In the genomic region with DNA sequence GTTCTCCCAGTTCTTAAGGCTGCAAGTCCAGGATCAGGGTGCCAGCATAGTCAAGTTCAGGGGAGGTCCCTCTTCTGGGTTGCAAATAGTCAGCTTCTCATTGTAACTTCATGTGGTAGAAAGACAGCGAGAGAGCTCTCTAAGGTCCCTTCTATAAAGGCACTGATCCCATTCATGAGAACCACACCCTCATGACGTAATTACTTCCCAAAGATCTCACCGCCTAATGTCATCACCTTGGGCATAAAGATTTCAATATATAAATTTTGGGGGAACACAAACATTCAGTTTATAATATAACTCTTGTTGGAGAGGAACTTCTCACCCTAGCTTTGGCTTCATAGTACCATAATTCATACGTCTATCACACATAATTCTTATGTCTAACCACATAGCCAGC, we compare ENCODE assay signal across 18 cellular contexts.
A peak's percentile ranks its signal among the peaks of the same experiment; 100 is the strongest.
DNase-seq lines count a peak whose midpoint lies in the region; ATAC-seq, FAIRE-seq and TF ChIP-seq lines count a peak whose summit lies in the region.
"Had no signal": no experiment of that assay in that cellular context is flagged by ENCODE, and none has a peak within 500 bp of the region (broad histone marks: within the 10 kb centered on the region; RNA-seq: fewer than 3 reads in every experiment).

No MANE protein-coding gene starts in this region.

- H3K27me3 ChIP-seq in HepG2 (ENCODE audit: control insufficient read depth in 1 of 2, insufficient read depth in 2 of 2, low read length in 2 of 2) (no peaks in the 10 kb centered on the region), right lobe of liver (no peaks in the 10 kb centered on the region)

- TF ChIP-seq RAD21 in HepG2 (CRISPR knock-in tag; IDR thresholded peaks at IDR 0.05) = no peak

- H3K27ac ChIP-seq in HepG2 (ENCODE audit: extremely low read length, insufficient read depth, low read length) (no peak overlapping the region), right lobe of liver (no peak overlapping the region)
- H3K27ac ChIP-seq: A549 had no signal

- intact Hi-C loops in HepG2 (cut with micrococcal nuclease; ENCODE audit: unreplicated experiment) (no loop called here), right lobe of liver (cut with DNase I) (no loop called here)

- CTCF ChIA-PET in HepG2 (lab: Yijun Ruan, JAX; ENCODE audit: low intra/inter-chr PET ratio, low total read pairs) = no interaction called here

- H3K9ac ChIP-seq in HepG2 (ENCODE audit: insufficient read depth, low read depth, low read length) = no peak overlapping the region

- H3K79me2 ChIP-seq in HepG2 (ENCODE audit: insufficient read depth, low read length) = no peaks in the 10 kb centered on the region

- in situ Hi-C loops in HepG2 (cut with HindIII; ENCODE audit: extremely low pct_ligation_motif_present, low pct_unique_long_range_greater_than_20kb) = no loop called here

- TF ChIP-seq POLR2A in HepG2 (IDR thresholded peaks at IDR 0.05; ENCODE audit: insufficient read depth in 1 of 2, low read depth in 2 of 2, low read length in 2 of 2) (no peak), right lobe of liver (IDR thresholded peaks at IDR 0.05) (no peak)

- H4K20me1 ChIP-seq in HepG2 (ENCODE audit: insufficient read depth, low read length) = no peaks in the 10 kb centered on the region

- FAIRE-seq in HepG2 (lab: Jason Lieb, UNC) = no peak
- FAIRE-seq: A549, GM12878 had no signal

- no peaks in the 10 kb centered on the region for H3K36me3 Mint-ChIP-seq in type B pancreatic cell
- H3K36me3 Mint-ChIP-seq: CD8-positive, alpha-beta T cell had no signal

- peak overlapping the region; percentile 14 for H3K27ac Mint-ChIP-seq in type B pancreatic cell
- H3K27ac Mint-ChIP-seq: CD8-positive, alpha-beta T cell; GM23338; H9; HFFc6 had no signal

- DNase-seq in HepG2 (ENCODE audit: low spot score) (no peak), right lobe of liver (no peak), type B pancreatic cell (ENCODE audit: extremely low spot score, unreplicated experiment) (no peak), AG20443 (ENCODE audit: low spot score) (no peak)
- DNase-seq: 8988T; ACHN; Caco-2; CD8-positive, alpha-beta T cell; EL; GDM1; H9; HFFc6 had no signal

- TF ChIP-seq CTCF in HepG2 (CRISPR knock-in tag; IDR thresholded peaks at IDR 0.05) = no peak
- no peak for TF ChIP-seq CTCF in right lobe of liver (IDR thresholded peaks at IDR 0.05)
- TF ChIP-seq CTCF in type B pancreatic cell (conservative IDR thresholded peaks at IDR 0.05) = no peak

- H2AFZ ChIP-seq in HepG2 (ENCODE audit: low read length) = no peak overlapping the region
- H2AFZ ChIP-seq: GM23338 had no signal

- H3K4me3 ChIP-seq in HepG2 (replicated peaks in 1 of 3; ENCODE audit: insufficient read depth in 1 of 3, low read depth in 2 of 3, low read length in 3 of 3) = no peak overlapping the region
- H3K4me3 ChIP-seq in right lobe of liver = no peak overlapping the region
- H3K4me3 ChIP-seq: A549, GM12878, GM23338 had no signal

- POLR2A ChIA-PET in HepG2 (lab: Yijun Ruan, JAX) = no interaction called here

- H3K4me2 ChIP-seq in HepG2 (ENCODE audit: low read depth, low read length) = no peak overlapping the region
- H3K4me2 ChIP-seq: A549, GM23338 had no signal

- peaks cover 7% of the 10 kb centered on the region; the same call in 1 of the 2 replicates for H3K4me1 ChIP-seq in HepG2 (ENCODE audit: insufficient read depth, low read length)
- H3K4me1 ChIP-seq in right lobe of liver = peaks cover 0 to 10% (median 0%) of the 10 kb centered on the region in 4 donors
- H3K4me1 ChIP-seq: A549 had no signal

- 25% methylated on average over 4 of the region's 4 CpGs for WGBS in HepG2 (ENCODE audit: low lambda C conversion rate)
- WGBS in right lobe of liver (ENCODE audit: insufficient coverage, low coverage, low lambda C conversion rate, missing lambda C conversion rate) = 92% methylated on average over 4 of the region's 4 CpGs

- no peak for TF ChIP-seq EP300 in HepG2 (IDR thresholded peaks at IDR 0.05; ENCODE audit: low read depth in 2 of 2, low read length in 2 of 2)
- no peak for TF ChIP-seq EP300 in HepG2 (CRISPR knock-in tag; IDR thresholded peaks at IDR 0.05; ENCODE audit: borderline replicate concordance)

- peaks cover 4% of the 10 kb centered on the region for H3K9me3 Mint-ChIP-seq in type B pancreatic cell
- H3K9me3 Mint-ChIP-seq: CD8-positive, alpha-beta T cell; GM23338; H9; HFFc6 had no signal

- H3K36me3 ChIP-seq in HepG2 (replicated peaks in 1 of 2; ENCODE audit: control insufficient read depth in 1 of 2, insufficient read depth in 2 of 2, low read length in 2 of 2) (no peaks in the 10 kb centered on the region), right lobe of liver (no peaks in the 10 kb centered on the region)

- no peak overlapping the region for H3K4me3 Mint-ChIP-seq in type B pancreatic cell
- H3K4me3 Mint-ChIP-seq: CD8-positive, alpha-beta T cell; GM23338; H9; HFFc6 had no signal

- BruUV-seq in HepG2 (replicated peaks; lab: Mats Ljungman, UMichigan) = no TSS peak

- H3K9me3 ChIP-seq in HepG2 (ENCODE audit: low read length) (no peaks in the 10 kb centered on the region), right lobe of liver (no peaks in the 10 kb centered on the region)
- H3K9me3 ChIP-seq: A549 had no signal

- peaks cover 47% of the 10 kb centered on the region for H3K4me1 Mint-ChIP-seq in type B pancreatic cell (ENCODE audit: unreplicated experiment)

- no peak for ATAC-seq in HepG2
- ATAC-seq in right lobe of liver = no peak
- ATAC-seq in esophagus mucosa = peak; percentile 25
- ATAC-seq in GM18907 (IDR thresholded peaks at IDR 0.05; ENCODE audit: unreplicated experiment) = no peak
- ATAC-seq: A549; CD8-positive, alpha-beta T cell; GM12878; GM23338; HCT116 had no signal

- H3K27me3 Mint-ChIP-seq in type B pancreatic cell = no peaks in the 10 kb centered on the region

TF ChIP-seq in HepG2, 621 proteins besides CTCF, POLR2A, EP300 and RAD21:
- TF ChIP-seq ATF5 (CRISPR knock-in tag; IDR thresholded peaks at IDR 0.05; ENCODE audit: low read depth) (no peak), ATF7 (IDR thresholded peaks at IDR 0.05) (peak; percentile 65), ATF7 (CRISPR knock-in tag; IDR thresholded peaks at IDR 0.05) (no peak), CREB1 (IDR thresholded peaks at IDR 0.05) (peak; percentile 60), CREB1 (CRISPR knock-in tag; IDR thresholded peaks at IDR 0.05) (no peak)
